Comparison of ENCODE assay signal across 17 cellular contexts in genomic region chr9:109483771-109484442, GRCh38. TPM values are rescaled to one million over a fixed set of nuclear protein-coding genes. Genes with fewer than 3 reads are reported as not detected.
DNase-seq lines count a peak whose midpoint lies in the region; ATAC-seq, FAIRE-seq and TF ChIP-seq lines count a peak whose summit lies in the region.
"Had no signal": no experiment of that assay in that cellular context is flagged by ENCODE, and none has a peak within 500 bp of the region (broad histone marks: within the 10 kb centered on the region; RNA-seq: fewer than 3 reads in every experiment).

No MANE protein-coding gene starts in this region.

- DNase-seq in activated naive CD4-positive, alpha-beta T cell treated with anti-CD3 and anti-CD28 coated beads, Interleukin-2, amount 50 U/mL, for 72 hours (ENCODE audit: low spot score in 2 of 2): no peak
- no peak for DNase-seq in activated naive CD4-positive, alpha-beta T cell treated with Interleukin-2 at 50 U/mL for 16 hours
- DNase-seq in HTR-8/SVneo (ENCODE audit: insufficient read length, low spot score): no peak
- DNase-seq in H1 (ENCODE audit: low read depth in 1 of 2, low spot score in 2 of 2): no peak
- DNase-seq in neuronal stem cell (ENCODE audit: low spot score): no peak
- no peak for DNase-seq in activated CD4-positive, CD25-positive, alpha-beta regulatory T cell (lab: John Stamatoyannopoulos, UW)
- no peak for DNase-seq in ecto neural progenitor cell (ENCODE audit: low spot score)
- DNase-seq: AML-193, NCI-H1105 treated with DMSO at 0.1 percent for 48 hours, NCI-H2227 treated with DMSO at 0.1 percent for 48 hours, NCI-H774, SHP77 treated with DMSO at 0.1 percent for 48 hours had no signal

- H2BK120ac ChIP-seq in H1 (replicated peaks; ENCODE audit: low read depth, low read length) (no peak overlapping the region), neuronal stem cell (ENCODE audit: low read depth, low read length) (no peak overlapping the region)

- TF ChIP-seq POLR2A in H1 (IDR thresholded peaks at IDR 0.05; ENCODE audit: control extremely low read depth in 1 of 2, low read depth in 2 of 2, low read length in 2 of 2): no peak

- H3K36me3 ChIP-seq in H1 (ENCODE audit: control insufficient read depth in 2 of 4, insufficient read depth in 4 of 4, low read length in 3 of 4): no peaks in the 10 kb centered on the region
- H3K36me3 ChIP-seq in neuronal stem cell (replicated peaks in 1 of 2; ENCODE audit: control insufficient read depth in 2 of 2, insufficient read depth in 2 of 2, low read length in 2 of 2): no peaks in the 10 kb centered on the region

- CTCF ChIA-PET in H1 (lab: Charles Lee; ENCODE audit: partially characterized antibody): interaction anchor here (1.0 to 4.0 kb wide), 12 partner anchors 8 to 72 kb away, joined by 3 to 21 read pairs (median 4); no protein-coding TSS in a partner anchor

- H2BK12ac ChIP-seq in H1 (ENCODE audit: low read depth, low read length) (no peak overlapping the region), neuronal stem cell (ENCODE audit: low read length) (no peak overlapping the region)

- no peak overlapping the region for H3K14ac ChIP-seq in H1 (ENCODE audit: insufficient read length)
- H3K14ac ChIP-seq in neuronal stem cell (ENCODE audit: low read length): no peak overlapping the region

- H3K18ac ChIP-seq in H1 (ENCODE audit: extremely low read depth, low read length): no peak overlapping the region
- peak overlapping the region; percentile 31 for H3K18ac ChIP-seq in neuronal stem cell (ENCODE audit: low read length)

- H3K9ac ChIP-seq in H1 (replicated peaks in 1 of 4; ENCODE audit: extremely low read depth in 1 of 4, low read depth in 3 of 4, low read length in 3 of 4): no peak overlapping the region
- H3K9ac ChIP-seq in neuronal stem cell (ENCODE audit: low read depth, low read length, poor library complexity): no peak overlapping the region
- H3K9ac ChIP-seq: KMS-11 had no signal

- H3K4me3 ChIP-seq in H1 (ENCODE audit: extremely low read depth in 1 of 4, insufficient read depth in 2 of 4, low read depth in 3 of 4, low read length in 4 of 4): no peak overlapping the region
- no peak overlapping the region for H3K4me3 ChIP-seq in neuronal stem cell (ENCODE audit: low read length in 2 of 2)
- H3K4me3 ChIP-seq: A549, GM23338 had no signal

- ATAC-seq in activated naive CD4-positive, alpha-beta T cell treated with anti-CD3 and anti-CD28 coated beads, Interleukin-2, amount 50 U/mL, for 72 hours: no peak
- ATAC-seq in GM21717 (IDR thresholded peaks at IDR 0.05; ENCODE audit: unreplicated experiment): no peak
- ATAC-seq: A549, GM23338 had no signal

- peaks cover 0 to 4% of the 10 kb centered on the region in 2 donors for H3K9me3 Mint-ChIP-seq in activated naive CD4-positive, alpha-beta T cell treated with anti-CD3 and anti-CD28 coated beads, Interleukin-2, amount 50 U/mL, for 72 hours
- H3K9me3 Mint-ChIP-seq: GM23338 had no signal

- no peak for TF ChIP-seq EP300 in H1 (IDR thresholded peaks at IDR 0.05; ENCODE audit: borderline replicate concordance in 1 of 2, low read depth in 2 of 2, low read length in 2 of 2)

- H3K4ac ChIP-seq in H1 (replicated peaks; ENCODE audit: insufficient read length, low read depth, low read length): no peak overlapping the region
- no peak overlapping the region for H3K4ac ChIP-seq in neuronal stem cell (ENCODE audit: low read length)

- H2BK5ac ChIP-seq in H1 (ENCODE audit: low read depth, low read length): no peak overlapping the region; the same call in 1 of the 2 replicates
- H2BK5ac ChIP-seq in neuronal stem cell (ENCODE audit: low read length): no peak overlapping the region

- no peak overlapping the region for H2AK5ac ChIP-seq in H1 (ENCODE audit: low read depth, low read length)
- no peak overlapping the region for H2AK5ac ChIP-seq in neuronal stem cell (ENCODE audit: low read depth, low read length)

- H3K36me3 Mint-ChIP-seq in activated naive CD4-positive, alpha-beta T cell treated with anti-CD3 and anti-CD28 coated beads, Interleukin-2, amount 50 U/mL, for 72 hours: no peaks in the 10 kb centered on the region

- H3K4me1 ChIP-seq in H1 (replicated peaks in 1 of 4; ENCODE audit: control insufficient read depth in 3 of 4, insufficient read depth in 4 of 4, low read length in 3 of 4) (peaks cover 0 to 2% (median 0%) of the 10 kb centered on the region in 4 experiments; a peak in 1 of 7 replicates), neuronal stem cell (ENCODE audit: control insufficient read depth in 2 of 2, insufficient read depth in 1 of 2, low read depth in 1 of 2, low read length in 2 of 2) (peaks cover 3% of the 10 kb centered on the region in 2 donors)

- peak overlapping the region; percentile 21 to 32 for H3K27ac Mint-ChIP-seq in activated naive CD4-positive, alpha-beta T cell treated with anti-CD3 and anti-CD28 coated beads, Interleukin-2, amount 50 U/mL, for 72 hours
- H3K27ac Mint-ChIP-seq: GM23338 had no signal

- H3K27ac ChIP-seq in H1 (ENCODE audit: low read depth, low read length): no peak overlapping the region; the same call in 1 of the 2 replicates
- no peak overlapping the region for H3K27ac ChIP-seq in neuronal stem cell (replicated peaks; ENCODE audit: low read length)
- H3K27ac ChIP-seq: A549, HL-60, KMS-11 had no signal

- no peak overlapping the region for H4K91ac ChIP-seq in H1 (replicated peaks; ENCODE audit: insufficient read length, low read length)
- no peak overlapping the region for H4K91ac ChIP-seq in neuronal stem cell (ENCODE audit: low read depth, low read length, poor library complexity)

- H3K79me1 ChIP-seq in H1 (ENCODE audit: low read depth, low read length): no peaks in the 10 kb centered on the region
- H3K79me1 ChIP-seq in neuronal stem cell (ENCODE audit: low read depth, low read length): no peaks in the 10 kb centered on the region

- no peak overlapping the region for H2BK20ac ChIP-seq in H1 (ENCODE audit: low read length)

- no peak overlapping the region for H3K4me2 ChIP-seq in H1 (ENCODE audit: insufficient read depth in 1 of 2, low read depth in 2 of 2, low read length in 2 of 2)
- no peak overlapping the region for H3K4me2 ChIP-seq in neuronal stem cell (ENCODE audit: insufficient read depth, low read length, poor library complexity, severe bottlenecking)
- H3K4me2 ChIP-seq: A549, GM23338, KMS-11 had no signal

- no peaks in the 10 kb centered on the region; the same call in 1 of the 2 replicates for H3K23me2 ChIP-seq in H1 (ENCODE audit: low read depth, low read length)

- no peak overlapping the region for H2AFZ ChIP-seq in H1 (ENCODE audit: low read length)
- no peak overlapping the region for H2AFZ ChIP-seq in neuronal stem cell (ENCODE audit: low read length)
- H2AFZ ChIP-seq: GM23338 had no signal

- H3K56ac ChIP-seq in H1 (replicated peaks; ENCODE audit: insufficient read length, low read depth, low read length): no peak overlapping the region

- no peaks in the 10 kb centered on the region for H4K20me1 ChIP-seq in H1 (replicated peaks in 1 of 2; ENCODE audit: control insufficient read depth in 1 of 2, insufficient read depth in 2 of 2, low read length in 2 of 2)

- peak; percentile 68 for FAIRE-seq in HTR-8/SVneo (lab: Jason Lieb, UNC)
- no peak for FAIRE-seq in H1 (lab: Jason Lieb, UNC)
- FAIRE-seq: A549 had no signal

- no peaks in the 10 kb centered on the region for H3K79me2 ChIP-seq in H1 (ENCODE audit: control insufficient read depth in 1 of 2, insufficient read depth in 2 of 2, low read length in 2 of 2)

- TF ChIP-seq CTCF in H1 (IDR thresholded peaks at IDR 0.05; ENCODE audit: control extremely low read depth in 1 of 3, insufficient read depth in 1 of 3, low read depth in 1 of 3, low read length in 3 of 3): no peak

- TF ChIP-seq RAD21 in H1 (IDR thresholded peaks at IDR 0.05 in 1 of 2, conservative IDR thresholded peaks at IDR 0.05 in 1 of 2; ENCODE audit: low read depth in 2 of 2, low read length in 2 of 2): no peak

- H4K8ac ChIP-seq in H1 (ENCODE audit: extremely low read depth, insufficient read depth, low read length): no peak overlapping the region
- no peak overlapping the region for H4K8ac ChIP-seq in neuronal stem cell (ENCODE audit: low read depth, low read length)

- H3K9me3 ChIP-seq in H1 (ENCODE audit: insufficient read depth in 2 of 2, low read depth in 1 of 2, low read length in 1 of 2): no peaks in the 10 kb centered on the region
- H3K9me3 ChIP-seq in neuronal stem cell (replicated peaks in 1 of 2; ENCODE audit: control insufficient read depth in 2 of 2, insufficient read depth in 1 of 2, low read depth in 1 of 2, low read length in 2 of 2): no peaks in the 10 kb centered on the region
- H3K9me3 ChIP-seq: A549 had no signal

- H3K27me3 ChIP-seq in H1 (replicated peaks in 1 of 4; ENCODE audit: control insufficient read depth in 3 of 4, extremely low read depth in 1 of 4, insufficient read depth in 3 of 4, low read length in 3 of 4) (no peaks in the 10 kb centered on the region), neuronal stem cell (ENCODE audit: control insufficient read depth in 3 of 3, insufficient read depth in 3 of 3, low read depth in 1 of 3, low read length in 3 of 3) (peaks cover 0 to 7% (median 0%) of the 10 kb centered on the region in 3 experiments)

- H4K5ac ChIP-seq in H1 (ENCODE audit: insufficient read length, low read depth, low read length): no peak overlapping the region

- no peak overlapping the region for H3K23ac ChIP-seq in H1 (ENCODE audit: insufficient read length)
- H3K23ac ChIP-seq in neuronal stem cell (ENCODE audit: low read depth, low read length, poor library complexity): peak overlapping the region; percentile 46

- H2BK15ac ChIP-seq in H1 (ENCODE audit: low read length) (0 out of 2 replicates have a peak overlapping the region, but pooled peaks have one; percentile 88), neuronal stem cell (ENCODE audit: low read length) (no peak overlapping the region)

- 85% methylated on average over 13 of the region's 13 CpGs; no CpG with 5 or more reads in 1 of the 2 experiments for WGBS in H1 (ENCODE audit: extremely low coverage in 1 of 2, insufficient coverage in 1 of 2, insufficient read length in 1 of 2, insufficient replicate concordance in 2 of 2, low coverage in 1 of 2, low lambda C conversion rate in 2 of 2, missing lambda C conversion rate in 1 of 2), 2 experiments
- no CpG with 5 or more reads among the region's 13 CpGs for WGBS in neuronal stem cell (ENCODE audit: extremely low coverage in 2 of 2, insufficient read length in 2 of 2, insufficient replicate concordance in 1 of 2), 2 donors

- POLR2A ChIA-PET in H1 (lab: Charles Lee; ENCODE audit: partially characterized antibody): interaction anchor here (1.0 kb wide), 1 partner anchor 10 kb away, joined by 3 read pairs; no protein-coding TSS in a partner anchor

RNA-seq across cellular contexts. Expression of gene PTPN3, which starts 14.2 kb away (rescaled TPM):
- under 1 TPM; 0.80 to 0.99 TPM for total RNA-seq in activated naive CD4-positive, alpha-beta T cell treated with anti-CD3 and anti-CD28 coated beads, Interleukin-2, amount 50 U/mL, for 72 hours
- total RNA-seq in H1 (2021; fragmentation: NEBNext Ultra II Directional; extraction: Animal tissue kit (Norgen Biotek cat#: 25700)): 3.7 TPM in 2 replicates
- polyA plus RNA-seq in H1 (2011; rRNA removed): 2.0 and 2.9 TPM in 2 replicates
- polyA plus RNA-seq in H1 (2011; cell fraction: cytosol; rRNA removed): 2.7 TPM
- 3.7 TPM for polyA plus RNA-seq in H1 (2011; cell fraction: nucleus; rRNA removed)
- polyA plus RNA-seq in H1 (2012, experiment 1 of 2): 2.3 to 3.2 TPM (median 2.7 TPM) in 4 replicates
- polyA plus RNA-seq in H1 (2012, experiment 2 of 2): 0.28 TPM
- 1.9 TPM for polyA plus RNA-seq in H1 (2013, experiment 1 of 2)
- 1.8 TPM for polyA plus RNA-seq in H1 (2013, experiment 2 of 2)
- 4.6 and 5.2 TPM in 2 replicates for polyA minus RNA-seq in H1 (2011; rRNA and poly(A)+ RNA removed)
- polyA minus RNA-seq in H1 (2011; cell fraction: cytosol; rRNA and poly(A)+ RNA removed): 1.3 TPM
- 5.7 TPM for polyA minus RNA-seq in H1 (2011; cell fraction: nucleus; rRNA and poly(A)+ RNA removed)
- polyA plus RNA-seq in neuronal stem cell (2013, experiment 1 of 2): 1.3 TPM
- 1.2 TPM for polyA plus RNA-seq in neuronal stem cell (2013, experiment 2 of 2)
